ENCODE assay signal across 1 cellular context in genomic region chr1:205610036-205610435, GRCh38.
TF ChIP-seq lines count a peak whose summit lies in the region.

No MANE protein-coding gene starts in this region.

TF ChIP-seq in IMR-90, 13 proteins besides CTCF, POLR2A, EP300 and RAD21 (continued from another document):
- TF ChIP-seq ELK1 (IDR thresholded peaks at IDR 0.05; ENCODE audit: borderline replicate concordance, low read depth, low read length): no peak
TF ChIP-seq in IMR-90: peak in this region for 0.
